In genomic region chr4:1718095-1718850, GRCh38 we compare ENCODE assay signal across 12 cellular contexts. TPM values are rescaled to one million over a fixed set of nuclear protein-coding genes. Genes with fewer than 3 reads are reported as not detected.
DNase-seq lines count a peak whose midpoint lies in the region; ATAC-seq and TF ChIP-seq lines count a peak whose summit lies in the region.
"Had no signal": no experiment of that assay in that cellular context is flagged by ENCODE, and none has a peak within 500 bp of the region (broad histone marks: within the 10 kb centered on the region; RNA-seq: fewer than 3 reads in every experiment).

No MANE protein-coding gene starts in this region.

- H4K20me1 ChIP-seq in HCT116 (ENCODE audit: insufficient read depth) = peaks cover 7% of the 10 kb centered on the region; the same call in 1 of the 2 replicates
- H4K20me1 ChIP-seq in smooth muscle cell (ENCODE audit: low read depth) = peaks cover 7% of the 10 kb centered on the region

- ATAC-seq in HCT116 (no peak), GM18517 (IDR thresholded peaks at IDR 0.05; ENCODE audit: unreplicated experiment) (no peak)
- no peak for ATAC-seq in activated naive CD4-positive, alpha-beta T cell treated with anti-CD3 and anti-CD28 coated beads, Interleukin-2, amount 50 U/mL, for 72 hours
- ATAC-seq: foreskin keratinocyte had no signal

- H3K4me2 ChIP-seq in HCT116 (ENCODE audit: low read length) (no peak overlapping the region), smooth muscle cell (no peak overlapping the region)

- intact Hi-C loops in HCT116 (cut with micrococcal nuclease) = no loop called here

- no peaks in the 10 kb centered on the region for H3K9me2 ChIP-seq in HCT116 (ENCODE audit: insufficient read depth)

- no peak for TF ChIP-seq POLR2A in HCT116 (IDR thresholded peaks at IDR 0.05; ENCODE audit: borderline replicate concordance, extremely low read depth, insufficient read depth, insufficient read length)

- H3K27ac ChIP-seq in HCT116 (ENCODE audit: low read depth, low read length) (peak overlapping the region; percentile 10; the same call in 1 of the 2 replicates), smooth muscle cell (ENCODE audit: low read depth) (no peak overlapping the region)
- H3K27ac ChIP-seq: foreskin keratinocyte had no signal

- H3K36me3 ChIP-seq in HCT116 (ENCODE audit: control insufficient read depth in 1 of 2, insufficient read depth in 2 of 2, low read length in 2 of 2) = peaks cover 0 to 6% of the 10 kb centered on the region in 2 experiments; a peak in 1 of 4 replicates
- H3K36me3 ChIP-seq in smooth muscle cell (ENCODE audit: low read depth) = no peaks in the 10 kb centered on the region

- no peaks in the 10 kb centered on the region for H3K9me3 Mint-ChIP-seq in activated naive CD4-positive, alpha-beta T cell treated with anti-CD3 and anti-CD28 coated beads, Interleukin-2, amount 50 U/mL, for 72 hours
- no peaks in the 10 kb centered on the region for H3K9me3 Mint-ChIP-seq in nephron progenitor cell

- H3K36me3 Mint-ChIP-seq in activated naive CD4-positive, alpha-beta T cell treated with anti-CD3 and anti-CD28 coated beads, Interleukin-2, amount 50 U/mL, for 72 hours = peaks cover 35 to 38% of the 10 kb centered on the region in 2 donors
- H3K36me3 Mint-ChIP-seq in nephron progenitor cell (ENCODE audit: low read depth) = no peaks in the 10 kb centered on the region

- no peaks in the 10 kb centered on the region for H3K9me3 ChIP-seq in HCT116 (ENCODE audit: control insufficient read depth in 1 of 2, insufficient read depth in 1 of 2, low read depth in 1 of 2, low read length in 2 of 2)
- no peaks in the 10 kb centered on the region for H3K9me3 ChIP-seq in smooth muscle cell (replicated peaks; ENCODE audit: low read depth)

- H3K79me2 ChIP-seq in HCT116 (ENCODE audit: insufficient read depth, low read length) (peaks cover 83% of the 10 kb centered on the region), smooth muscle cell (ENCODE audit: low read depth) (peaks cover 41% of the 10 kb centered on the region)

- no peak for TF ChIP-seq CTCF in HCT116 (IDR thresholded peaks at IDR 0.05 in 2 of 3, conservative IDR thresholded peaks at IDR 0.05 in 1 of 3; ENCODE audit: borderline replicate concordance in 1 of 3, insufficient read depth in 1 of 3, low read depth in 2 of 3, low read length in 2 of 3)
- TF ChIP-seq CTCF in nephron progenitor cell (IDR thresholded peaks at IDR 0.05) = no peak
- no peak for TF ChIP-seq CTCF in smooth muscle cell (IDR thresholded peaks at IDR 0.05; ENCODE audit: borderline replicate concordance, insufficient read depth, poor library complexity, severe bottlenecking)

- BruUV-seq in HCT116 (replicated peaks; lab: Mats Ljungman, UMichigan) = no TSS peak

- no peaks in the 10 kb centered on the region for H3F3A ChIP-seq in smooth muscle cell (ENCODE audit: low read depth)

- RAD21 ChIA-PET in HCT116 (lab: Charles Lee; ENCODE audit: low non-redundant PET in 1 of 2, low total read pairs in 2 of 2, uncharacterized antibody in 2 of 2, unreplicated experiment in 2 of 2) = no interaction called here

- peaks cover 56% of the 10 kb centered on the region for H3K4me1 Mint-ChIP-seq in nephron progenitor cell

- no peaks in the 10 kb centered on the region for H3K27me3 ChIP-seq in HCT116 (ENCODE audit: insufficient read depth, low read length)
- no peaks in the 10 kb centered on the region for H3K27me3 ChIP-seq in smooth muscle cell (ENCODE audit: low read depth)
- H3K27me3 ChIP-seq: foreskin keratinocyte had no signal

- H3K9ac ChIP-seq in HCT116 (ENCODE audit: low read length) = 0 out of 2 replicates have a peak overlapping the region, but pooled peaks have one; percentile 10
- H3K9ac ChIP-seq in smooth muscle cell (ENCODE audit: low read depth) = no peak overlapping the region

- no peak overlapping the region for H3K4me3 ChIP-seq in HCT116 (replicated peaks in 1 of 2; ENCODE audit: low read depth in 1 of 2, low read length in 2 of 2)
- no peak overlapping the region for H3K4me3 ChIP-seq in smooth muscle cell

- WGBS in smooth muscle cell (ENCODE audit: low lambda C conversion rate) = 98% methylated on average over 31 of the region's 31 CpGs

- H3K27ac Mint-ChIP-seq in activated naive CD4-positive, alpha-beta T cell treated with anti-CD3 and anti-CD28 coated beads, Interleukin-2, amount 50 U/mL, for 72 hours = peak overlapping the region; percentile 36 to 72
- no peak overlapping the region for H3K27ac Mint-ChIP-seq in nephron progenitor cell

- H3K4me1 ChIP-seq in HCT116 (ENCODE audit: control insufficient read depth in 1 of 2, insufficient read depth in 2 of 2, low read length in 2 of 2) (peaks cover 15 to 35% of the 10 kb centered on the region in 2 experiments), smooth muscle cell (ENCODE audit: low read depth) (peaks cover 8% of the 10 kb centered on the region)

- CTCF ChIA-PET in HCT116 (lab: Charles Lee) = no interaction called here

- POLR2A ChIA-PET in HCT116 (lab: Charles Lee) = no interaction called here

- peak; percentile 81 for DNase-seq in COLO668 (lab: John Stamatoyannopoulos, UW; ENCODE audit: unreplicated experiment)
- DNase-seq in HCT116 (ENCODE audit: low read depth, low spot score) = no peak
- DNase-seq in activated naive CD4-positive, alpha-beta T cell treated with anti-CD3 and anti-CD28 coated beads, Interleukin-2, amount 50 U/mL, for 72 hours (ENCODE audit: low spot score in 2 of 2) = no peak
- DNase-seq in nephron progenitor cell = no peak
- no peak for DNase-seq in SKM-1 (lab: John Stamatoyannopoulos, UW; ENCODE audit: unreplicated experiment)
- DNase-seq in smooth muscle cell (lab: John Stamatoyannopoulos, UW; ENCODE audit: unreplicated experiment) = no peak
- DNase-seq: central memory CD4-positive, alpha-beta T cell; foreskin keratinocyte; NCI-H2107; SHP77; stimulated activated naive CD4-positive, alpha-beta T cell had no signal

- H2AFZ ChIP-seq in HCT116 (ENCODE audit: low read depth, low read length, poor library complexity, severe bottlenecking) (no peak overlapping the region), smooth muscle cell (ENCODE audit: low read depth) (no peak overlapping the region)

- H3K27me3 Mint-ChIP-seq in nephron progenitor cell (ENCODE audit: low read depth, poor library complexity) = no peaks in the 10 kb centered on the region

- peak overlapping the region; percentile 66 for H3K4me3 Mint-ChIP-seq in nephron progenitor cell

- no peak for TF ChIP-seq RAD21 in HCT116 (IDR thresholded peaks at IDR 0.05; ENCODE audit: low read depth)

TF ChIP-seq in HCT116, 20 proteins besides CTCF, POLR2A, EP300 and RAD21 (continues in another document):
- TF ChIP-seq FOSL1 (IDR thresholded peaks at IDR 0.05; ENCODE audit: low read depth) = no peak
- TF ChIP-seq ZNF274 (IDR thresholded peaks at IDR 0.05; ENCODE audit: low read depth, low read length) = no peak
- TF ChIP-seq CEBPB (IDR thresholded peaks at IDR 0.05; ENCODE audit: low read depth) = no peak
- TF ChIP-seq SRF (IDR thresholded peaks at IDR 0.05; ENCODE audit: low read depth) = no peak
- TF ChIP-seq JUND (IDR thresholded peaks at IDR 0.05) = no peak
- no peak for TF ChIP-seq EZH2phosphoT487 (IDR thresholded peaks at IDR 0.05; ENCODE audit: borderline replicate concordance)
- TF ChIP-seq SIN3A (IDR thresholded peaks at IDR 0.05; ENCODE audit: low read depth) = no peak
- no peak for TF ChIP-seq YY1 (IDR thresholded peaks at IDR 0.05; ENCODE audit: extremely low read depth, insufficient replicate concordance, low read depth, low read length)
- no peak for TF ChIP-seq EZH2 (IDR thresholded peaks at IDR 0.05)
- no peak for TF ChIP-seq SP1 (IDR thresholded peaks at IDR 0.05; ENCODE audit: low read depth)
- no peak for TF ChIP-seq TCF7L2 (IDR thresholded peaks at IDR 0.05; ENCODE audit: borderline replicate concordance, extremely low read depth, insufficient read depth, insufficient read length)
- TF ChIP-seq ZFX (IDR thresholded peaks at IDR 0.05) = no peak
- TF ChIP-seq CBX3 (IDR thresholded peaks at IDR 0.05; ENCODE audit: low read depth) = no peak

RNA-seq across cellular contexts. Expression of gene TMEM129, which starts 2.9 kb away (rescaled TPM):
- total RNA-seq in HCT116 (2021; ENCODE audit: unreplicated experiment) (29.4 TPM), smooth muscle cell (29.9 and 30.4 TPM in 2 replicates)
- 24.9 and 26.5 TPM in 2 replicates for polyA plus RNA-seq in HCT116 (2012)
- 10 to 100 TPM; 12.7 to 14.9 TPM for total RNA-seq in activated naive CD4-positive, alpha-beta T cell treated with anti-CD3 and anti-CD28 coated beads, Interleukin-2, amount 50 U/mL, for 72 hours
- polyA plus RNA-seq in smooth muscle cell = 49.0 and 50.5 TPM in 2 replicates

RNA-seq across cellular contexts. Expression of gene TACC3, which starts 3.0 kb away (rescaled TPM):
- total RNA-seq in HCT116 (2021; ENCODE audit: unreplicated experiment) (106 TPM), smooth muscle cell (4.0 and 19.4 TPM in 2 replicates)
- 99.5 and 103 TPM in 2 replicates for polyA plus RNA-seq in HCT116 (2012)
- total RNA-seq in activated naive CD4-positive, alpha-beta T cell treated with anti-CD3 and anti-CD28 coated beads, Interleukin-2, amount 50 U/mL, for 72 hours = 100 to 1,000 TPM; 195 to 295 TPM
- polyA plus RNA-seq in smooth muscle cell = 12.5 and 14.7 TPM in 2 replicates

RNA-seq across cellular contexts. Expression of gene SLBP, which starts 6.2 kb away (rescaled TPM):
- 101 TPM for total RNA-seq in HCT116 (2021; ENCODE audit: unreplicated experiment)
- polyA plus RNA-seq in HCT116 (2012) = 37.5 and 49.0 TPM in 2 replicates
- total RNA-seq in activated naive CD4-positive, alpha-beta T cell treated with anti-CD3 and anti-CD28 coated beads, Interleukin-2, amount 50 U/mL, for 72 hours = 100 to 1,000 TPM in 1 of 2 donors, 10 to 100 TPM in 1; 73.0 to 110 TPM
- 57.1 and 63.9 TPM in 2 replicates for total RNA-seq in smooth muscle cell
- polyA plus RNA-seq in smooth muscle cell = 55.4 and 57.3 TPM in 2 replicates

RNA-seq across cellular contexts. Expression of gene FAM53A, which starts 34.2 kb away (rescaled TPM):
- total RNA-seq in HCT116 (2021; ENCODE audit: unreplicated experiment) (1.1 TPM), smooth muscle cell (not detected in 2 replicates)
- 0.79 and 1.4 TPM in 2 replicates for polyA plus RNA-seq in HCT116 (2012)
- 1 to 10 TPM; 3.0 to 5.4 TPM for total RNA-seq in activated naive CD4-positive, alpha-beta T cell treated with anti-CD3 and anti-CD28 coated beads, Interleukin-2, amount 50 U/mL, for 72 hours
- polyA plus RNA-seq in smooth muscle cell = 0.70 and 2.7 TPM in 2 replicates
